In genomic region chr5:91293131-91293530, GRCh38 we compare ENCODE assay signal across 10 cellular contexts.
DNase-seq lines count a peak whose midpoint lies in the region; ATAC-seq and TF ChIP-seq lines count a peak whose summit lies in the region.
"Had no signal": no experiment of that assay in that cellular context is flagged by ENCODE, and none has a peak within 500 bp of the region (broad histone marks: within the 10 kb centered on the region; RNA-seq: fewer than 3 reads in every experiment).

No MANE protein-coding gene starts in this region.

- intact Hi-C loops in CD4-positive, alpha-beta T cell (cut with DNase I, micrococcal nuclease): no loop called here

- peaks cover 25% of the 10 kb centered on the region for H3K4me1 Mint-ChIP-seq in nephron
- H3K4me1 Mint-ChIP-seq in CD4-positive, alpha-beta T cell (ENCODE audit: low read depth): no peaks in the 10 kb centered on the region

- peak overlapping the region; percentile 75 to 94 (median 80) for H3K27ac Mint-ChIP-seq in nephron
- H3K27ac Mint-ChIP-seq in CD4-positive, alpha-beta T cell: no peak overlapping the region

- H3K27me3 ChIP-seq in CD4-positive, alpha-beta T cell (ENCODE audit: control insufficient read depth, insufficient read depth, low read length): no peaks in the 10 kb centered on the region

- H3K4me3 Mint-ChIP-seq in nephron: no peak overlapping the region
- H3K4me3 Mint-ChIP-seq in CD4-positive, alpha-beta T cell: no peak overlapping the region
- H3K4me3 Mint-ChIP-seq: central memory CD8-positive, alpha-beta T cell had no signal

- no peaks in the 10 kb centered on the region for H3K36me3 Mint-ChIP-seq in nephron (ENCODE audit: low read depth)
- no peaks in the 10 kb centered on the region for H3K36me3 Mint-ChIP-seq in CD4-positive, alpha-beta T cell (ENCODE audit: low read depth)

- POLR2A ChIA-PET in CD4-positive, alpha-beta T cell (lab: Charles Lee): no interaction called here

- DNase-seq in NCI-H146 treated with DMSO at 0.1 percent for 48 hours (lab: John Stamatoyannopoulos, UW; ENCODE audit: unreplicated experiment) (peak; percentile 26), activated gamma-delta T cell treated with Interleukin-2 at 50 U/mL for 16 hours (no peak), NCI-H345 treated with DMSO at 0.1 percent for 48 hours (lab: John Stamatoyannopoulos, UW; ENCODE audit: unreplicated experiment) (no peak), C1 segment of cervical spinal cord (lab: John Stamatoyannopoulos, UW) (no peak)
- DNase-seq in CD4-positive, alpha-beta T cell: no peak
- DNase-seq: NCI-H2029 treated with DMSO at 0.1 percent for 48 hours had no signal

- H3K9me3 Mint-ChIP-seq in nephron: no peaks in the 10 kb centered on the region
- no peaks in the 10 kb centered on the region for H3K9me3 Mint-ChIP-seq in CD4-positive, alpha-beta T cell
- H3K9me3 Mint-ChIP-seq: central memory CD8-positive, alpha-beta T cell had no signal

- CTCF ChIA-PET in CD4-positive, alpha-beta T cell (lab: Charles Lee): interaction anchor here (0.9 kb wide), 1 partner anchor 20 kb away, joined by 3 read pairs; no protein-coding TSS in a partner anchor

- ATAC-seq in GM19035 (IDR thresholded peaks at IDR 0.05; ENCODE audit: unreplicated experiment) (peak; percentile 94), HG02840 (IDR thresholded peaks at IDR 0.05; ENCODE audit: low FRiP score, unreplicated experiment) (peak; percentile 90)
- no peak for ATAC-seq in CD4-positive, alpha-beta T cell (ENCODE audit: poor library complexity)

- H3K9me3 ChIP-seq in CD4-positive, alpha-beta T cell (ENCODE audit: control insufficient read depth, low read length): no peaks in the 10 kb centered on the region

- peaks cover 4% of the 10 kb centered on the region for H3K27me3 Mint-ChIP-seq in nephron (ENCODE audit: low read depth)
- H3K27me3 Mint-ChIP-seq in CD4-positive, alpha-beta T cell: no peaks in the 10 kb centered on the region
- H3K27me3 Mint-ChIP-seq: central memory CD8-positive, alpha-beta T cell had no signal

- no peak overlapping the region for H3K27ac ChIP-seq in CD4-positive, alpha-beta T cell (ENCODE audit: low read depth, low read length)

- TF ChIP-seq CTCF in nephron (IDR thresholded peaks at IDR 0.05; ENCODE audit: unreplicated experiment in 3 of 3): no peak
- no peak for TF ChIP-seq CTCF in CD4-positive, alpha-beta T cell (IDR thresholded peaks at IDR 0.05)
